1 cellular context compared by ENCODE assay signal in the genomic region with DNA sequence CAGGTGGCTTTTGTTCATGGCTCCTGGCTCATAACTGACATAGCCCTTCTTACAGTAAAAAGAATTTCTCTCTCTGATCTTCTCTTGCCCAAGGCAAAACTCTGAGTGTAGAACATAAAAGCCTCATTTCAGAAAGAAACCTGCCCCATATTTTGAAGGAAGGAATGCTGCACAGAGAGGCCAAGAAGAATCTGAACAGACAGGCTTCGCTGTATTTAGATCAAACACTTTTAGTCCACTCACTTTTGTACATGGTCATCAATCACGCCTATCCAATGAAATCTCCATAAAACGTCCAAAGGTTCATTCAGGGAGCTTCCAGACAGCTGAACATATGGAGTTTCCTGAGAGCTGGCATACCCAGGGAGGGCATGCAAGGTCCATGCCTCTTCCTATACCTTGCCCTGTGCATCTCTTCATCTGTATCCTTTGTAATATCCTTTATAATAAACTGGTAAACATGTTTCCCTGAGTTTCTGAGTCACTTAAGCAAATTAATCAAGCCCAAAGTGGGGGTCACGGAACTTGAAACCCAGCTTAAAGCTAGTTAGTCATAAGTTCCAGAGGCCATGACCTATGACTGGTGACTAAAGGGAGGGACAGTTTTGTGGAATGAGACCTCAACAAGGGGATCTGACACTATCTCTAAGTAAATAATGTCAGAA.
TF ChIP-seq lines count a peak whose summit lies in the region.

No MANE protein-coding gene starts in this region.

TF ChIP-seq in HepG2, 621 proteins besides CTCF, POLR2A, EP300 and RAD21 (continued from another document and continues in another):
- TF ChIP-seq, protein P1, sequence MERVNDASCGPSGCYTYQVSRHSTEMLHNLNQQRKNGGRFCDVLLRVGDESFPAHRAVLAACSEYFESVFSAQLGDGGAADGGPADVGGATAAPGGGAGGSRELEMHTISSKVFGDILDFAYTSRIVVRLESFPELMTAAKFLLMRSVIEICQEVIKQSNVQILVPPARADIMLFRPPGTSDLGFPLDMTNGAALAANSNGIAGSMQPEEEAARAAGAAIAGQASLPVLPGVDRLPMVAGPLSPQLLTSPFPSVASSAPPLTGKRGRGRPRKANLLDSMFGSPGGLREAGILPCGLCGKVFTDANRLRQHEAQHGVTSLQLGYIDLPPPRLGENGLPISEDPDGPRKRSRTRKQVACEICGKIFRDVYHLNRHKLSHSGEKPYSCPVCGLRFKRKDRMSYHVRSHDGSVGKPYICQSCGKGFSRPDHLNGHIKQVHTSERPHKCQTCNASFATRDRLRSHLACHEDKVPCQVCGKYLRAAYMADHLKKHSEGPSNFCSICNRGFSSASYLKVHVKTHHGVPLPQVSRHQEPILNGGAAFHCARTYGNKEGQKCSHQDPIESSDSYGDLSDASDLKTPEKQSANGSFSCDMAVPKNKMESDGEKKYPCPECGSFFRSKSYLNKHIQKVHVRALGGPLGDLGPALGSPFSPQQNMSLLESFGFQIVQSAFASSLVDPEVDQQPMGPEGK (CRISPR knock-in tag; IDR thresholded peaks at IDR 0.05) = peak; percentile 52; the same call in 1 of the 2 replicates
- TF ChIP-seq ZNF547 (CRISPR knock-in tag; IDR thresholded peaks at IDR 0.05) (0 out of 2 replicates have a peak, but pooled peaks have one; percentile 33), NFYB (CRISPR knock-in tag; IDR thresholded peaks at IDR 0.05) (no peak), NR2F6 (IDR thresholded peaks at IDR 0.05) (peak; percentile 93), NR2F6 (CRISPR knock-in tag; IDR thresholded peaks at IDR 0.05) (peak; percentile 95), ZBTB20 (CRISPR knock-in tag; IDR thresholded peaks at IDR 0.05; ENCODE audit: borderline replicate concordance, low read depth) (peak; percentile 75), ERF (CRISPR knock-in tag; IDR thresholded peaks at IDR 0.05) (peak; percentile 54; the same call in 1 of the 2 replicates), FOXO1 (CRISPR knock-in tag; IDR thresholded peaks at IDR 0.05) (peak; percentile 45; the same call in 1 of the 2 replicates), CBX5 (CRISPR knock-in tag; IDR thresholded peaks at IDR 0.05; ENCODE audit: borderline replicate concordance) (no peak), PPARG (CRISPR knock-in tag; conservative IDR thresholded peaks at IDR 0.05) (no peak), ETV5 (CRISPR knock-in tag; IDR thresholded peaks at IDR 0.05; ENCODE audit: borderline replicate concordance) (peak; percentile 67; the same call in 1 of the 2 replicates), HMG20B (CRISPR knock-in tag; conservative IDR thresholded peaks at IDR 0.05) (peak; percentile 43; the same call in 1 of the 2 replicates), ZNF235 (CRISPR knock-in tag; IDR thresholded peaks at IDR 0.05; ENCODE audit: borderline replicate concordance) (no peak), HES4 (CRISPR knock-in tag; IDR thresholded peaks at IDR 0.05; ENCODE audit: borderline replicate concordance) (no peak), SIX4 (CRISPR knock-in tag; IDR thresholded peaks at IDR 0.05) (peak; percentile 72), ZNF652 (CRISPR knock-in tag; IDR thresholded peaks at IDR 0.05; ENCODE audit: borderline replicate concordance, low read depth) (no peak), SP5 (CRISPR knock-in tag; IDR thresholded peaks at IDR 0.05; ENCODE audit: borderline replicate concordance, low read depth) (peak; percentile 79), JUND (CRISPR knock-in tag; IDR thresholded peaks at IDR 0.05) (peak; percentile 58; the same call in 1 of the 2 replicates), NFIC (IDR thresholded peaks at IDR 0.05; ENCODE audit: low read length) (peak; percentile 43; the same call in 1 of the 2 replicates), GABPA (IDR thresholded peaks at IDR 0.05; ENCODE audit: low read depth, low read length) (no peak), GABPA (CRISPR knock-in tag; IDR thresholded peaks at IDR 0.05; ENCODE audit: low read depth) (peak; percentile 41; the same call in 1 of the 2 replicates), RXRB (CRISPR knock-in tag; IDR thresholded peaks at IDR 0.05; ENCODE audit: borderline replicate concordance) (peak; percentile 85; the same call in 1 of the 2 replicates)
- TF ChIP-seq, protein P2, sequence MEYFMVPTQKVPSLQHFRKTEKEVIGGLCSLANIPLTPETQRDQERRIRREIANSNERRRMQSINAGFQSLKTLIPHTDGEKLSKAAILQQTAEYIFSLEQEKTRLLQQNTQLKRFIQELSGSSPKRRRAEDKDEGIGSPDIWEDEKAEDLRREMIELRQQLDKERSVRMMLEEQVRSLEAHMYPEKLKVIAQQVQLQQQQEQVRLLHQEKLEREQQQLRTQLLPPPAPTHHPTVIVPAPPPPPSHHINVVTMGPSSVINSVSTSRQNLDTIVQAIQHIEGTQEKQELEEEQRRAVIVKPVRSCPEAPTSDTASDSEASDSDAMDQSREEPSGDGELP (IDR thresholded peaks at IDR 0.05; ENCODE audit: borderline replicate concordance, low read depth) = peak; percentile 52; the same call in 1 of the 2 replicates
- TF ChIP-seq, protein P3, sequence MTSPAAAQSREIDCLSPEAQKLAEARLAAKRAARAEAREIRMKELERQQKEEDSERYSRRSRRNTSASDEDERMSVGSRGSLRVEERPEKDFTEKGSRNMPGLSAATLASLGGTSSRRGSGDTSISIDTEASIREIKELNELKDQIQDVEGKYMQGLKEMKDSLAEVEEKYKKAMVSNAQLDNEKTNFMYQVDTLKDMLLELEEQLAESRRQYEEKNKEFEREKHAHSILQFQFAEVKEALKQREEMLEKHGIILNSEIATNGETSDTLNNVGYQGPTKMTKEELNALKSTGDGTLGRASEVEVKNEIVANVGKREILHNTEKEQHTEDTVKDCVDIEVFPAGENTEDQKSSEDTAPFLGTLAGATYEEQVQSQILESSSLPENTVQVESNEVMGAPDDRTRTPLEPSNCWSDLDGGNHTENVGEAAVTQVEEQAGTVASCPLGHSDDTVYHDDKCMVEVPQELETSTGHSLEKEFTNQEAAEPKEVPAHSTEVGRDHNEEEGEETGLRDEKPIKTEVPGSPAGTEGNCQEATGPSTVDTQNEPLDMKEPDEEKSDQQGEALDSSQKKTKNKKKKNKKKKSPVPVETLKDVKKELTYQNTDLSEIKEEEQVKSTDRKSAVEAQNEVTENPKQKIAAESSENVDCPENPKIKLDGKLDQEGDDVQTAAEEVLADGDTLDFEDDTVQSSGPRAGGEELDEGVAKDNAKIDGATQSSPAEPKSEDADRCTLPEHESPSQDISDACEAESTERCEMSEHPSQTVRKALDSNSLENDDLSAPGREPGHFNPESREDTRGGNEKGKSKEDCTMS (CRISPR knock-in tag; conservative IDR thresholded peaks at IDR 0.05) = no peak
- TF ChIP-seq, protein P4, sequence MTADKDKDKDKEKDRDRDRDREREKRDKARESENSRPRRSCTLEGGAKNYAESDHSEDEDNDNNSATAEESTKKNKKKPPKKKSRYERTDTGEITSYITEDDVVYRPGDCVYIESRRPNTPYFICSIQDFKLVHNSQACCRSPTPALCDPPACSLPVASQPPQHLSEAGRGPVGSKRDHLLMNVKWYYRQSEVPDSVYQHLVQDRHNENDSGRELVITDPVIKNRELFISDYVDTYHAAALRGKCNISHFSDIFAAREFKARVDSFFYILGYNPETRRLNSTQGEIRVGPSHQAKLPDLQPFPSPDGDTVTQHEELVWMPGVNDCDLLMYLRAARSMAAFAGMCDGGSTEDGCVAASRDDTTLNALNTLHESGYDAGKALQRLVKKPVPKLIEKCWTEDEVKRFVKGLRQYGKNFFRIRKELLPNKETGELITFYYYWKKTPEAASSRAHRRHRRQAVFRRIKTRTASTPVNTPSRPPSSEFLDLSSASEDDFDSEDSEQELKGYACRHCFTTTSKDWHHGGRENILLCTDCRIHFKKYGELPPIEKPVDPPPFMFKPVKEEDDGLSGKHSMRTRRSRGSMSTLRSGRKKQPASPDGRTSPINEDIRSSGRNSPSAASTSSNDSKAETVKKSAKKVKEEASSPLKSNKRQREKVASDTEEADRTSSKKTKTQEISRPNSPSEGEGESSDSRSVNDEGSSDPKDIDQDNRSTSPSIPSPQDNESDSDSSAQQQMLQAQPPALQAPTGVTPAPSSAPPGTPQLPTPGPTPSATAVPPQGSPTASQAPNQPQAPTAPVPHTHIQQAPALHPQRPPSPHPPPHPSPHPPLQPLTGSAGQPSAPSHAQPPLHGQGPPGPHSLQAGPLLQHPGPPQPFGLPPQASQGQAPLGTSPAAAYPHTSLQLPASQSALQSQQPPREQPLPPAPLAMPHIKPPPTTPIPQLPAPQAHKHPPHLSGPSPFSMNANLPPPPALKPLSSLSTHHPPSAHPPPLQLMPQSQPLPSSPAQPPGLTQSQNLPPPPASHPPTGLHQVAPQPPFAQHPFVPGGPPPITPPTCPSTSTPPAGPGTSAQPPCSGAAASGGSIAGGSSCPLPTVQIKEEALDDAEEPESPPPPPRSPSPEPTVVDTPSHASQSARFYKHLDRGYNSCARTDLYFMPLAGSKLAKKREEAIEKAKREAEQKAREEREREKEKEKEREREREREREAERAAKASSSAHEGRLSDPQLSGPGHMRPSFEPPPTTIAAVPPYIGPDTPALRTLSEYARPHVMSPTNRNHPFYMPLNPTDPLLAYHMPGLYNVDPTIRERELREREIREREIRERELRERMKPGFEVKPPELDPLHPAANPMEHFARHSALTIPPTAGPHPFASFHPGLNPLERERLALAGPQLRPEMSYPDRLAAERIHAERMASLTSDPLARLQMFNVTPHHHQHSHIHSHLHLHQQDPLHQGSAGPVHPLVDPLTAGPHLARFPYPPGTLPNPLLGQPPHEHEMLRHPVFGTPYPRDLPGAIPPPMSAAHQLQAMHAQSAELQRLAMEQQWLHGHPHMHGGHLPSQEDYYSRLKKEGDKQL (CRISPR knock-in tag; IDR thresholded peaks at IDR 0.05; ENCODE audit: low read depth) = peak; percentile 80; the same call in 1 of the 2 replicates
- TF ChIP-seq, protein P5, sequence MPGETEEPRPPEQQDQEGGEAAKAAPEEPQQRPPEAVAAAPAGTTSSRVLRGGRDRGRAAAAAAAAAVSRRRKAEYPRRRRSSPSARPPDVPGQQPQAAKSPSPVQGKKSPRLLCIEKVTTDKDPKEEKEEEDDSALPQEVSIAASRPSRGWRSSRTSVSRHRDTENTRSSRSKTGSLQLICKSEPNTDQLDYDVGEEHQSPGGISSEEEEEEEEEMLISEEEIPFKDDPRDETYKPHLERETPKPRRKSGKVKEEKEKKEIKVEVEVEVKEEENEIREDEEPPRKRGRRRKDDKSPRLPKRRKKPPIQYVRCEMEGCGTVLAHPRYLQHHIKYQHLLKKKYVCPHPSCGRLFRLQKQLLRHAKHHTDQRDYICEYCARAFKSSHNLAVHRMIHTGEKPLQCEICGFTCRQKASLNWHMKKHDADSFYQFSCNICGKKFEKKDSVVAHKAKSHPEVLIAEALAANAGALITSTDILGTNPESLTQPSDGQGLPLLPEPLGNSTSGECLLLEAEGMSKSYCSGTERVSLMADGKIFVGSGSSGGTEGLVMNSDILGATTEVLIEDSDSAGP (CRISPR knock-in tag; IDR thresholded peaks at IDR 0.05; ENCODE audit: borderline replicate concordance) = no peak
- TF ChIP-seq, protein P6, sequence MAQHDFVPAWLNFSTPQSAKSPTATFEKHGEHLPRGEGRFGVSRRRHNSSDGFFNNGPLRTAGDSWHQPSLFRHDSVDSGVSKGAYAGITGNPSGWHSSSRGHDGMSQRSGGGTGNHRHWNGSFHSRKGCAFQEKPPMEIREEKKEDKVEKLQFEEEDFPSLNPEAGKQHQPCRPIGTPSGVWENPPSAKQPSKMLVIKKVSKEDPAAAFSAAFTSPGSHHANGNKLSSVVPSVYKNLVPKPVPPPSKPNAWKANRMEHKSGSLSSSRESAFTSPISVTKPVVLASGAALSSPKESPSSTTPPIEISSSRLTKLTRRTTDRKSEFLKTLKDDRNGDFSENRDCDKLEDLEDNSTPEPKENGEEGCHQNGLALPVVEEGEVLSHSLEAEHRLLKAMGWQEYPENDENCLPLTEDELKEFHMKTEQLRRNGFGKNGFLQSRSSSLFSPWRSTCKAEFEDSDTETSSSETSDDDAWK (CRISPR knock-in tag; IDR thresholded peaks at IDR 0.05) = no peak
- TF ChIP-seq, protein P7, sequence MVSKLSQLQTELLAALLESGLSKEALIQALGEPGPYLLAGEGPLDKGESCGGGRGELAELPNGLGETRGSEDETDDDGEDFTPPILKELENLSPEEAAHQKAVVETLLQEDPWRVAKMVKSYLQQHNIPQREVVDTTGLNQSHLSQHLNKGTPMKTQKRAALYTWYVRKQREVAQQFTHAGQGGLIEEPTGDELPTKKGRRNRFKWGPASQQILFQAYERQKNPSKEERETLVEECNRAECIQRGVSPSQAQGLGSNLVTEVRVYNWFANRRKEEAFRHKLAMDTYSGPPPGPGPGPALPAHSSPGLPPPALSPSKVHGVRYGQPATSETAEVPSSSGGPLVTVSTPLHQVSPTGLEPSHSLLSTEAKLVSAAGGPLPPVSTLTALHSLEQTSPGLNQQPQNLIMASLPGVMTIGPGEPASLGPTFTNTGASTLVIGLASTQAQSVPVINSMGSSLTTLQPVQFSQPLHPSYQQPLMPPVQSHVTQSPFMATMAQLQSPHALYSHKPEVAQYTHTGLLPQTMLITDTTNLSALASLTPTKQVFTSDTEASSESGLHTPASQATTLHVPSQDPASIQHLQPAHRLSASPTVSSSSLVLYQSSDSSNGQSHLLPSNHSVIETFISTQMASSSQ (IDR thresholded peaks at IDR 0.05; ENCODE audit: low read depth) = no peak
- TF ChIP-seq, protein P7 (CRISPR knock-in tag; IDR thresholded peaks at IDR 0.05; ENCODE audit: borderline replicate concordance) = peak; percentile 69; the same call in 1 of the 2 replicates
- TF ChIP-seq, protein P8, sequence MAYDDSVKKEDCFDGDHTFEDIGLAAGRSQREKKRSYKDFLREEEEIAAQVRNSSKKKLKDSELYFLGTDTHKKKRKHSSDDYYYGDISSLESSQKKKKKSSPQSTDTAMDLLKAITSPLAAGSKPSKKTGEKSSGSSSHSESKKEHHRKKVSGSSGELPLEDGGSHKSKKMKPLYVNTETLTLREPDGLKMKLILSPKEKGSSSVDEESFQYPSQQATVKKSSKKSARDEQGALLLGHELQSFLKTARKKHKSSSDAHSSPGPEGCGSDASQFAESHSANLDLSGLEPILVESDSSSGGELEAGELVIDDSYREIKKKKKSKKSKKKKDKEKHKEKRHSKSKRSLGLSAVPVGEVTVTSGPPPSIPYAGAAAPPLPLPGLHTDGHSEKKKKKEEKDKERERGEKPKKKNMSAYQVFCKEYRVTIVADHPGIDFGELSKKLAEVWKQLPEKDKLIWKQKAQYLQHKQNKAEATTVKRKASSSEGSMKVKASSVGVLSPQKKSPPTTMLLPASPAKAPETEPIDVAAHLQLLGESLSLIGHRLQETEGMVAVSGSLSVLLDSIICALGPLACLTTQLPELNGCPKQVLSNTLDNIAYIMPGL (CRISPR knock-in tag; IDR thresholded peaks at IDR 0.05; ENCODE audit: borderline replicate concordance in 1 of 2, low read depth in 1 of 2) = peak in 1 of 2 experiments; percentile 57; a peak in 1 of 4 replicates
